ENCODE assay signal across 5 cellular contexts in genomic region chrX:125690522-125690921, GRCh38.
DNase-seq lines count a peak whose midpoint lies in the region; FAIRE-seq and TF ChIP-seq lines count a peak whose summit lies in the region.
"Not testable (repeated sequence)": the region's sequence is repeated elsewhere in the genome, so short reads cannot be mapped to it uniquely, and the experiment has no call there.

No MANE protein-coding gene starts in this region.

- H3K27me3 ChIP-seq in spleen (replicated peaks in 1 of 7); testis: not testable (repeated sequence)

- H3K4me3 ChIP-seq in kidney (ENCODE audit: low read length in 2 of 2); spleen: not testable (repeated sequence)
- H3K4me3 ChIP-seq in testis = peak overlapping the region in 1 of 2 donors; percentile 5

- not testable (repeated sequence) for TF ChIP-seq POLR2A in spleen (IDR thresholded peaks at IDR 0.05); testis (IDR thresholded peaks at IDR 0.05)

- H3K36me3 ChIP-seq in kidney (ENCODE audit: control insufficient read depth in 1 of 2, insufficient read depth in 2 of 2, low read length in 2 of 2); spleen; testis (ENCODE audit: low read depth, missing control alignments): not testable (repeated sequence)

- H3K9me3 ChIP-seq in kidney (ENCODE audit: control insufficient read depth in 1 of 2, low read length in 2 of 2); spleen; testis: not testable (repeated sequence)

- not testable (repeated sequence) for H3K9ac ChIP-seq in kidney (ENCODE audit: low read length in 2 of 2)

- not testable (repeated sequence) for H3K27me3 Mint-ChIP-seq in chondrocyte (ENCODE audit: low read depth)

- not testable (repeated sequence) for H3K4me1 Mint-ChIP-seq in chondrocyte (ENCODE audit: low read depth)

- H3K4me3 Mint-ChIP-seq in chondrocyte (ENCODE audit: unreplicated experiment) = not testable (repeated sequence)

- not testable (repeated sequence) for H3K4me1 ChIP-seq in kidney (ENCODE audit: control insufficient read depth in 1 of 2, insufficient read depth in 1 of 2, low read depth in 1 of 2, low read length in 2 of 2); spleen; testis

- not testable (repeated sequence) for H3K27ac Mint-ChIP-seq in chondrocyte (ENCODE audit: unreplicated experiment)

- H3K36me3 Mint-ChIP-seq in chondrocyte (ENCODE audit: low read depth) = not testable (repeated sequence)

- DNase-seq in NCI-H748 (lab: John Stamatoyannopoulos, UW; ENCODE audit: unreplicated experiment) (peak; percentile 23), chondrocyte (ENCODE audit: low spot score) (peak; percentile 83), kidney (peak; percentile 60), spleen (peak; percentile 61), testis (peak; percentile 15)

- H3K9me3 Mint-ChIP-seq in chondrocyte (ENCODE audit: low read depth) = peaks cover 15% of the 10 kb centered on the region

- intact Hi-C loops in kidney (cut with DNase I); spleen (cut with DNase I; ENCODE audit: low total_unique reads); testis (cut with DNase I; ENCODE audit: low total_unique reads): not testable (repeated sequence)

- WGBS in spleen, 5 donors = 74 to 98% (median 92%) methylated on average over 5 to 33 of the region's 33 CpGs
- WGBS in testis, 2 donors = 96% methylated on average over 9 of the region's 33 CpGs; no CpG with 5 or more reads in 1 of the 2 donors

- H3K27ac ChIP-seq in kidney (ENCODE audit: low read depth in 2 of 2, low read length in 2 of 2); spleen; testis: not testable (repeated sequence)

- not testable (repeated sequence) for TF ChIP-seq CTCF in chondrocyte (IDR thresholded peaks at IDR 0.05); kidney (IDR thresholded peaks at IDR 0.05; ENCODE audit: borderline replicate concordance, extremely low read depth, insufficient read depth); spleen (IDR thresholded peaks at IDR 0.05 in 8 of 11, conservative IDR thresholded peaks at IDR 0.05 in 3 of 11); testis (IDR thresholded peaks at IDR 0.05)

- FAIRE-seq in kidney (lab: Jason Lieb, UNC) = not testable (repeated sequence)

Comparison
In these comparisons a context has a peak if more than half of its experiments do, and no peak if none do; other contexts are left out.
1. DNase-seq: peak in every context shown above with its lines; median percentile 83 in chondrocyte; 61 in spleen; 60 in kidney; 23 in NCI-H748; 15 in testis.